In genomic region chr13:98202026-98202425, GRCh38 we compare ENCODE assay signal across 1 cellular context.
TF ChIP-seq lines count a peak whose summit lies in the region.

No MANE protein-coding gene starts in this region.

TF ChIP-seq in WTC11, 78 proteins besides CTCF, POLR2A, EP300 and RAD21 (continued from another document):
- TF ChIP-seq ATF3 (CRISPR knock-in tag; conservative IDR thresholded peaks at IDR 0.05) (no peak), KAT7 (CRISPR knock-in tag; IDR thresholded peaks at IDR 0.05; ENCODE audit: borderline replicate concordance) (no peak), FOXP1 (CRISPR knock-in tag; IDR thresholded peaks at IDR 0.05; ENCODE audit: borderline replicate concordance) (no peak), AFF4 (CRISPR knock-in tag; IDR thresholded peaks at IDR 0.05; ENCODE audit: borderline replicate concordance) (no peak), TEAD1 (CRISPR knock-in tag; IDR thresholded peaks at IDR 0.05) (no peak), ZNF512 (CRISPR knock-in tag; IDR thresholded peaks at IDR 0.05; ENCODE audit: borderline replicate concordance) (no peak)
